Comparison of ENCODE assay signal across 8 cellular contexts in the genomic region with DNA sequence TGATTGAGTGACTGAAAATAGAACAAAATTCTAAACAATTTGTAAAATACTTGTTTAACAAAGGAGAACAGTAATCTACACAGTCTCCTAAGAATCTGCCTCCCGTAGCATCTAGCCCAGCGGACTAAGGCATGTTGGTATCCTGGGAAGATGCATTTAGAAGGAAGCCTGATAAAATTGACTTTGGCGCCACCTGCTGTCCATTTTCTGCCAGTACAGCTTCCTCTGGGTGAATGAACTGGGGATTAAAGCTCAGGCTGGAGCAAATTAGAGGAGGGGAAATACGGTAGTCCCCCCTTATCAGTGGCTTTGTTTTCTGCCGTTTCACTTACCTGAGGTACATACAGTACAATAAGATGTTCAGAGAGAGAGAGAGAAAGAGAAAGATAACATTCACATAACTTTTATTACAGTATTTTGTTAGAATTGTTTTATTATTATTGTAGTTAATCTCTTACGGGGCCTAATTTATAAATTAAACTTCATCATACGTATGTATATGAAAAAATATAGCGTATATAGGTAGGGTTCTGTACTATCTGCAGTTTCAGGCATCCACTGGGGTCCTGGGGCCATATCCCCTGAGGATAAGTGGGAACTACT.
DNase-seq lines count a peak whose midpoint lies in the region; ATAC-seq lines count a peak whose summit lies in the region.

No MANE protein-coding gene starts in this region.

- peaks cover 7 to 30% of the 10 kb centered on the region in 2 donors for H3K27me3 Mint-ChIP-seq in natural killer cell treated with Interleukin-12 subunit alpha and Interleukin-12 subunit beta and Interleukin-15 and Interleukin-18, amount 100 ng/mL, for 72 hours
- peaks cover 15% of the 10 kb centered on the region for H3K27me3 Mint-ChIP-seq in stimulated activated naive CD8-positive, alpha-beta T cell treated with anti-CD3 and anti-CD28 coated beads, Interleukin-15, amount 100 ng/mL, for 72 hours

- peak; percentile 64 for ATAC-seq in HG03460 (IDR thresholded peaks at IDR 0.05; ENCODE audit: unreplicated experiment)
- peak in 1 of 2 donors; percentile 69 for ATAC-seq in natural killer cell treated with Interleukin-12 subunit alpha and Interleukin-12 subunit beta and Interleukin-15 and Interleukin-18, amount 100 ng/mL, for 72 hours
- peak; percentile 28 for ATAC-seq in stimulated activated naive CD8-positive, alpha-beta T cell treated with anti-CD3 and anti-CD28 coated beads, Interleukin-15, amount 100 ng/mL, for 72 hours

- H3K4me3 Mint-ChIP-seq in natural killer cell treated with Interleukin-12 subunit alpha and Interleukin-12 subunit beta and Interleukin-15 and Interleukin-18, amount 100 ng/mL, for 72 hours, result no peak overlapping the region
- no peak overlapping the region for H3K4me3 Mint-ChIP-seq in stimulated activated naive CD8-positive, alpha-beta T cell treated with anti-CD3 and anti-CD28 coated beads, Interleukin-15, amount 100 ng/mL, for 72 hours

- DNase-seq in NK-92 treated with Interleukin-12 subunit alpha and Interleukin-12 subunit beta, amount 100 ng/mL, for 24 hours (lab: John Stamatoyannopoulos, UW), result peak; percentile 19
- DNase-seq in NK-92 (lab: John Stamatoyannopoulos, UW; ENCODE audit: unreplicated experiment), result no peak
- peak; percentile 20 for DNase-seq in OCI-M2 (lab: John Stamatoyannopoulos, UW; ENCODE audit: unreplicated experiment)
- peak; percentile 45 for DNase-seq in activated T-cell treated with anti-CD3 and anti-CD28 coated beads for 48 hours (ENCODE audit: low read depth)
- DNase-seq in fibroblast of gingiva (ENCODE audit: low read depth), result peak; percentile 57
- peak; percentile 76 for DNase-seq in natural killer cell treated with Interleukin-12 subunit alpha and Interleukin-12 subunit beta and Interleukin-15 and Interleukin-18, amount 100 ng/mL, for 72 hours (ENCODE audit: low spot score)
- DNase-seq in stimulated activated naive CD8-positive, alpha-beta T cell treated with anti-CD3 and anti-CD28 coated beads, Interleukin-15, amount 100 ng/mL, for 72 hours, result peak; percentile 45 to 49

- no peaks in the 10 kb centered on the region for H3K36me3 Mint-ChIP-seq in natural killer cell treated with Interleukin-12 subunit alpha and Interleukin-12 subunit beta and Interleukin-15 and Interleukin-18, amount 100 ng/mL, for 72 hours

- H3K9me3 Mint-ChIP-seq in natural killer cell treated with Interleukin-12 subunit alpha and Interleukin-12 subunit beta and Interleukin-15 and Interleukin-18, amount 100 ng/mL, for 72 hours, result no peaks in the 10 kb centered on the region
- no peaks in the 10 kb centered on the region for H3K9me3 Mint-ChIP-seq in stimulated activated naive CD8-positive, alpha-beta T cell treated with anti-CD3 and anti-CD28 coated beads, Interleukin-15, amount 100 ng/mL, for 72 hours

- H3K27ac Mint-ChIP-seq in natural killer cell treated with Interleukin-12 subunit alpha and Interleukin-12 subunit beta and Interleukin-15 and Interleukin-18, amount 100 ng/mL, for 72 hours, result no peak overlapping the region
- H3K27ac Mint-ChIP-seq in stimulated activated naive CD8-positive, alpha-beta T cell treated with anti-CD3 and anti-CD28 coated beads, Interleukin-15, amount 100 ng/mL, for 72 hours, result no peak overlapping the region

- H3K4me1 Mint-ChIP-seq in natural killer cell treated with Interleukin-12 subunit alpha and Interleukin-12 subunit beta and Interleukin-15 and Interleukin-18, amount 100 ng/mL, for 72 hours (ENCODE audit: low read depth in 2 of 2), result no peaks in the 10 kb centered on the region
- H3K4me1 Mint-ChIP-seq in stimulated activated naive CD8-positive, alpha-beta T cell treated with anti-CD3 and anti-CD28 coated beads, Interleukin-15, amount 100 ng/mL, for 72 hours, result no peaks in the 10 kb centered on the region
